27 cellular contexts compared by ENCODE assay signal in genomic region chr4:54806351-54806750, GRCh38.
"Had no signal": no experiment of that assay in that cellular context is flagged by ENCODE, and none has a peak within 500 bp of the region (broad histone marks: within the 10 kb centered on the region; RNA-seq: fewer than 3 reads in every experiment).

No MANE protein-coding gene starts in this region.

- H3K27ac ChIP-seq: colonic mucosa, coronary artery, dorsolateral prefrontal cortex, epithelial cell of prostate, esophagus muscularis mucosa, esophagus squamous epithelium, foreskin keratinocyte, gastrocnemius medialis, gastroesophageal sphincter, heart left ventricle, heart right ventricle had no signal

- H3K9me3 ChIP-seq: colonic mucosa, gastrocnemius medialis had no signal

- H3K4me1 ChIP-seq: colonic mucosa, esophagus muscularis mucosa, esophagus squamous epithelium, foreskin keratinocyte, gastrocnemius medialis, gastroesophageal sphincter had no signal

- FAIRE-seq: colon, endometrium, endothelial cell of umbilical vein, frontal cortex had no signal

- DNase-seq: colonic mucosa; cortex of kidney; dermis blood vessel endothelial cell; dorsolateral prefrontal cortex; effector CD4-positive, alpha-beta T cell; effector CD8-positive, alpha-beta T cell; effector memory CD4-positive, alpha-beta T cell; effector memory CD8-positive, alpha-beta T cell; endodermal cell; erythroblast; esophagus squamous epithelium; foreskin fibroblast; foreskin keratinocyte; foreskin melanocyte; gastrocnemius medialis; glutamatergic neuron; heart left ventricle; heart right ventricle had no signal

- H3K4me3 ChIP-seq: colonic mucosa, coronary artery, dorsolateral prefrontal cortex, esophagus muscularis mucosa, esophagus squamous epithelium, gastrocnemius medialis, gastroesophageal sphincter, heart left ventricle, heart right ventricle had no signal

- H3K27me3 ChIP-seq: colonic mucosa, dorsolateral prefrontal cortex, esophagus muscularis mucosa, esophagus squamous epithelium, foreskin keratinocyte, gastrocnemius medialis, gastroesophageal sphincter, heart left ventricle, heart right ventricle had no signal

- ATAC-seq: effector memory CD8-positive, alpha-beta T cell; esophagus mucosa; foreskin keratinocyte; gastrocnemius medialis; gastroesophageal sphincter; heart left ventricle; heart right ventricle had no signal

- H3K36me3 ChIP-seq: colonic mucosa, esophagus muscularis mucosa, esophagus squamous epithelium, gastrocnemius medialis, gastroesophageal sphincter, heart left ventricle, heart right ventricle had no signal
